Comparison of ENCODE assay signal across 26 cellular contexts in genomic region chr3:156580986-156581385, GRCh38.
"Had no signal": no experiment of that assay in that cellular context is flagged by ENCODE, and none has a peak within 500 bp of the region (broad histone marks: within the 10 kb centered on the region; RNA-seq: fewer than 3 reads in every experiment).

No MANE protein-coding gene starts in this region.

- H3K27ac ChIP-seq: lower lobe of right lung, pancreas, prostate gland, sigmoid colon, spleen, tibial nerve, uterus had no signal

- H3K4me3 ChIP-seq: lower lobe of right lung, pancreas, prostate gland, sigmoid colon, spleen, tibial nerve, uterus had no signal

- DNase-seq: hippocampal formation; kidney glomerular epithelial cell; left cardiac atrium; lower lobe of right lung; mammary epithelial cell; mesenchymal stem cell; naive thymus-derived CD8-positive, alpha-beta T cell; nucleus accumbens; pancreas; posterior cingulate gyrus; retina; right cardiac atrium; sigmoid colon; small intestine; spleen; stimulated activated CD4-positive, alpha-beta T cell treated with anti-CD3 and anti-CD28 coated beads, Interleukin-4, amount 100 ng/mL, for 4 hours; stimulated activated CD8-positive, alpha-beta memory T cell treated with anti-CD3 and anti-CD28 coated beads, Interleukin-4, amount 100 ng/mL, for 48 hours; stimulated activated naive CD4-positive, alpha-beta T cell treated with Interleukin-2 at 50 U/mL for 16 hours; stimulated activated naive CD8-positive, alpha-beta T cell treated with anti-CD3 and anti-CD28 coated beads, Interleukin-15, amount 100 ng/mL, for 72 hours; substantia nigra; uterus had no signal

- H3K27me3 ChIP-seq: pancreas, sigmoid colon, spleen, tibial nerve, uterus had no signal

- ATAC-seq: left cardiac atrium; left lobe of liver; lower lobe of right lung; naive thymus-derived CD8-positive, alpha-beta T cell; pancreas; right cardiac atrium; stimulated activated memory B cell treated with anti-CD40 and anti-IgM and Interleukin-4, amounts not matched to agents 10 μg/mL and 1 μg/mL and 100 μg/mL, for 72 hours; stimulated activated naive CD8-positive, alpha-beta T cell treated with anti-CD3 and anti-CD28 coated beads, Interleukin-15, amount 100 ng/mL, for 72 hours had no signal

- FAIRE-seq: keratinocyte, pancreas, small intestine had no signal

- H3K9me3 ChIP-seq: lower lobe of right lung, pancreas, prostate gland, sigmoid colon, spleen, tibial nerve, uterus had no signal

- H3K4me1 ChIP-seq: pancreas, prostate gland, sigmoid colon, uterus had no signal

- H3K36me3 ChIP-seq: lower lobe of right lung, pancreas, prostate gland, sigmoid colon, spleen, tibial nerve, uterus had no signal
